In the genomic region with DNA sequence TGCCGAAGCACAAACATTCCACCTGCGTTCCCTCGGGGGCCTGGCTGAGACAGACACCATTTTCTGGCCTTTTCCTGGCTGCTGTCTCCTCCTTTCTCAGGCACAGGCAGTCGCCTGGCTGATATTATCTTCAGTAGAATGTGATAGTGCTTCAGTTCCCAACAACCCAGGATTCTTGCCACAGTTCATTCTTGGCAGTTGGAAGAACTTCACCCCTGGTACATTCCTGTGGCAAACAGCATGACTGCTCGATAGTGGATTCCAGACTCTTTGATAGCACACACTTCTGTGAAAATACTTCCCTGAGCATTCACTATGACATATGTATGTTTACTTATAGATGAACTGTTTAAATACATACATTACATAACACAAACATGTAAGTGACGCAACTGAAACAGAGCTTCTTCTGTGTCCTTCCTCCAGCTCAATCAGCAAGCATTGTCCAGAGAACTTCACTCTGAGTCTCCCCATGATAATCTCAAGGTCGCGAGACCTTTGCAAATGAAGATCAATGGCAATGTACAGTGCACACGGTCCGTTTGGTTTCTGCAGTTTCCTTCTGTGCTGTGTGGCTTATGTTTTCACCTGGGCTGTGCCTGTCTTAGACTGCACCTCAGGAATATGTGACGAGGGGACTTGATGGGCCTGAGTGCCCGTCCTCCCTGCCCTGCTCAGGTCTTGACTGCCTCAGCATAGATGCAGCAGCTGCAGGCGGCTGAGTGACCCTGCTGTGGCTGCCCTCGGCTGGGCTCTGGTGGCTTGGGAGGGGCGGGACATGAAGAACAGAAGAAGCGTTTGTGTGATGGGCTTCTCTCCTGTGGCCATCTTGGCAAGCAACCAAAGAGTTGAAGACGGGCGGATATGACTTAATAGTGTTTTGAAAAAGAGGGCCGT, we compare ENCODE assay signal across 1 cellular context.
TF ChIP-seq lines count a peak whose summit lies in the region.

No MANE protein-coding gene starts in this region.

TF ChIP-seq in HepG2, 621 proteins besides CTCF, POLR2A, EP300 and RAD21 (continued from another document and continues in another):
- TF ChIP-seq BCL3 (CRISPR knock-in tag; IDR thresholded peaks at IDR 0.05) (0 out of 2 replicates have a peak, but pooled peaks have one; percentile 30), MLLT10 (CRISPR knock-in tag; IDR thresholded peaks at IDR 0.05) (no peak), MED1 (CRISPR knock-in tag; IDR thresholded peaks at IDR 0.05) (peak; percentile 89), PHF21A (CRISPR knock-in tag; IDR thresholded peaks at IDR 0.05) (peak; percentile 78; the same call in 1 of the 2 replicates), TARDBP (CRISPR knock-in tag; IDR thresholded peaks at IDR 0.05) (0 out of 2 replicates have a peak, but pooled peaks have one; percentile 4), HOXA3 (CRISPR knock-in tag; IDR thresholded peaks at IDR 0.05) (peak; percentile 65), GABPB1 (CRISPR knock-in tag; IDR thresholded peaks at IDR 0.05) (peak; percentile 50; the same call in 1 of the 2 replicates), RELA (CRISPR knock-in tag; IDR thresholded peaks at IDR 0.05) (no peak), ZNF781 (CRISPR knock-in tag; IDR thresholded peaks at IDR 0.05; ENCODE audit: borderline replicate concordance, not compliant biosample characterization) (peak; percentile 67), KDM4B (CRISPR knock-in tag; IDR thresholded peaks at IDR 0.05) (peak; percentile 20; the same call in 1 of the 2 replicates), ZNF550 (CRISPR knock-in tag; IDR thresholded peaks at IDR 0.05; ENCODE audit: borderline replicate concordance) (no peak), ISX (CRISPR knock-in tag; conservative IDR thresholded peaks at IDR 0.05) (no peak), TCF12 (IDR thresholded peaks at IDR 0.05) (no peak), TCF12 (CRISPR knock-in tag; IDR thresholded peaks at IDR 0.05) (no peak), KLF15 (CRISPR knock-in tag; IDR thresholded peaks at IDR 0.05; ENCODE audit: borderline replicate concordance) (no peak; the same call in 1 of the 2 replicates), PHF5A (CRISPR knock-in tag; IDR thresholded peaks at IDR 0.05; ENCODE audit: low read depth, unreplicated experiment) (peak; percentile 74), ZSCAN9 (CRISPR knock-in tag; IDR thresholded peaks at IDR 0.05; ENCODE audit: borderline replicate concordance) (no peak), SKIL (CRISPR knock-in tag; IDR thresholded peaks at IDR 0.05; ENCODE audit: borderline replicate concordance) (peak; percentile 88; the same call in 1 of the 2 replicates), IKZF1 (IDR thresholded peaks at IDR 0.05) (no peak), GMEB2 (CRISPR knock-in tag; IDR thresholded peaks at IDR 0.05; ENCODE audit: low read depth) (no peak)
- TF ChIP-seq, protein P1, sequence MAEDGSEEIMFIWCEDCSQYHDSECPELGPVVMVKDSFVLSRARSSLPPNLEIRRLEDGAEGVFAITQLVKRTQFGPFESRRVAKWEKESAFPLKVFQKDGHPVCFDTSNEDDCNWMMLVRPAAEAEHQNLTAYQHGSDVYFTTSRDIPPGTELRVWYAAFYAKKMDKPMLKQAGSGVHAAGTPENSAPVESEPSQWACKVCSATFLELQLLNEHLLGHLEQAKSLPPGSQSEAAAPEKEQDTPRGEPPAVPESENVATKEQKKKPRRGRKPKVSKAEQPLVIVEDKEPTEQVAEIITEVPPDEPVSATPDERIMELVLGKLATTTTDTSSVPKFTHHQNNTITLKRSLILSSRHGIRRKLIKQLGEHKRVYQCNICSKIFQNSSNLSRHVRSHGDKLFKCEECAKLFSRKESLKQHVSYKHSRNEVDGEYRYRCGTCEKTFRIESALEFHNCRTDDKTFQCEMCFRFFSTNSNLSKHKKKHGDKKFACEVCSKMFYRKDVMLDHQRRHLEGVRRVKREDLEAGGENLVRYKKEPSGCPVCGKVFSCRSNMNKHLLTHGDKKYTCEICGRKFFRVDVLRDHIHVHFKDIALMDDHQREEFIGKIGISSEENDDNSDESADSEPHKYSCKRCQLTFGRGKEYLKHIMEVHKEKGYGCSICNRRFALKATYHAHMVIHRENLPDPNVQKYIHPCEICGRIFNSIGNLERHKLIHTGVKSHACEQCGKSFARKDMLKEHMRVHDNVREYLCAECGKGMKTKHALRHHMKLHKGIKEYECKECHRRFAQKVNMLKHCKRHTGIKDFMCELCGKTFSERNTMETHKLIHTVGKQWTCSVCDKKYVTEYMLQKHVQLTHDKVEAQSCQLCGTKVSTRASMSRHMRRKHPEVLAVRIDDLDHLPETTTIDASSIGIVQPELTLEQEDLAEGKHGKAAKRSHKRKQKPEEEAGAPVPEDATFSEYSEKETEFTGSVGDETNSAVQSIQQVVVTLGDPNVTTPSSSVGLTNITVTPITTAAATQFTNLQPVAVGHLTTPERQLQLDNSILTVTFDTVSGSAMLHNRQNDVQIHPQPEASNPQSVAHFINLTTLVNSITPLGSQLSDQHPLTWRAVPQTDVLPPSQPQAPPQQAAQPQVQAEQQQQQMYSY (CRISPR knock-in tag; IDR thresholded peaks at IDR 0.05) = no peak
- TF ChIP-seq, protein P2, sequence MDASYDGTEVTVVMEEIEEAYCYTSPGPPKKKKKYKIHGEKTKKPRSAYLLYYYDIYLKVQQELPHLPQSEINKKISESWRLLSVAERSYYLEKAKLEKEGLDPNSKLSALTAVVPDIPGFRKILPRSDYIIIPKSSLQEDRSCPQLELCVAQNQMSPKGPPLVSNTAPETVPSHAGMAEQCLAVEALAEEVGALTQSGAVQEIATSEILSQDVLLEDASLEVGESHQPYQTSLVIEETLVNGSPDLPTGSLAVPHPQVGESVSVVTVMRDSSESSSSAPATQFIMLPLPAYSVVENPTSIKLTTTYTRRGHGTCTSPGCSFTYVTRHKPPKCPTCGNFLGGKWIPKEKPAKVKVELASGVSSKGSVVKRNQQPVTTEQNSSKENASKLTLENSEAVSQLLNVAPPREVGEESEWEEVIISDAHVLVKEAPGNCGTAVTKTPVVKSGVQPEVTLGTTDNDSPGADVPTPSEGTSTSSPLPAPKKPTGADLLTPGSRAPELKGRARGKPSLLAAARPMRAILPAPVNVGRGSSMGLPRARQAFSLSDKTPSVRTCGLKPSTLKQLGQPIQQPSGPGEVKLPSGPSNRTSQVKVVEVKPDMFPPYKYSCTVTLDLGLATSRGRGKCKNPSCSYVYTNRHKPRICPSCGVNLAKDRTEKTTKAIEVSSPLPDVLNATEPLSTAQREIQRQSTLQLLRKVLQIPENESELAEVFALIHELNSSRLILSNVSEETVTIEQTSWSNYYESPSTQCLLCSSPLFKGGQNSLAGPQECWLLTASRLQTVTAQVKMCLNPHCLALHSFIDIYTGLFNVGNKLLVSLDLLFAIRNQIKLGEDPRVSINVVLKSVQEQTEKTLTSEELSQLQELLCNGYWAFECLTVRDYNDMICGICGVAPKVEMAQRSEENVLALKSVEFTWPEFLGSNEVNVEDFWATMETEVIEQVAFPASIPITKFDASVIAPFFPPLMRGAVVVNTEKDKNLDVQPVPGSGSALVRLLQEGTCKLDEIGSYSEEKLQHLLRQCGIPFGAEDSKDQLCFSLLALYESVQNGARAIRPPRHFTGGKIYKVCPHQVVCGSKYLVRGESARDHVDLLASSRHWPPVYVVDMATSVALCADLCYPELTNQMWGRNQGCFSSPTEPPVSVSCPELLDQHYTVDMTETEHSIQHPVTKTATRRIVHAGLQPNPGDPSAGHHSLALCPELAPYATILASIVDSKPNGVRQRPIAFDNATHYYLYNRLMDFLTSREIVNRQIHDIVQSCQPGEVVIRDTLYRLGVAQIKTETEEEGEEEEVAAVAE (CRISPR knock-in tag; IDR thresholded peaks at IDR 0.05; ENCODE audit: borderline replicate concordance) = 0 out of 2 replicates have a peak, but pooled peaks have one; percentile 18
- TF ChIP-seq, protein P3, sequence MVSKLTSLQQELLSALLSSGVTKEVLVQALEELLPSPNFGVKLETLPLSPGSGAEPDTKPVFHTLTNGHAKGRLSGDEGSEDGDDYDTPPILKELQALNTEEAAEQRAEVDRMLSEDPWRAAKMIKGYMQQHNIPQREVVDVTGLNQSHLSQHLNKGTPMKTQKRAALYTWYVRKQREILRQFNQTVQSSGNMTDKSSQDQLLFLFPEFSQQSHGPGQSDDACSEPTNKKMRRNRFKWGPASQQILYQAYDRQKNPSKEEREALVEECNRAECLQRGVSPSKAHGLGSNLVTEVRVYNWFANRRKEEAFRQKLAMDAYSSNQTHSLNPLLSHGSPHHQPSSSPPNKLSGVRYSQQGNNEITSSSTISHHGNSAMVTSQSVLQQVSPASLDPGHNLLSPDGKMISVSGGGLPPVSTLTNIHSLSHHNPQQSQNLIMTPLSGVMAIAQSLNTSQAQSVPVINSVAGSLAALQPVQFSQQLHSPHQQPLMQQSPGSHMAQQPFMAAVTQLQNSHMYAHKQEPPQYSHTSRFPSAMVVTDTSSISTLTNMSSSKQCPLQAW (CRISPR knock-in tag; IDR thresholded peaks at IDR 0.05) = no peak
- TF ChIP-seq, protein P4, sequence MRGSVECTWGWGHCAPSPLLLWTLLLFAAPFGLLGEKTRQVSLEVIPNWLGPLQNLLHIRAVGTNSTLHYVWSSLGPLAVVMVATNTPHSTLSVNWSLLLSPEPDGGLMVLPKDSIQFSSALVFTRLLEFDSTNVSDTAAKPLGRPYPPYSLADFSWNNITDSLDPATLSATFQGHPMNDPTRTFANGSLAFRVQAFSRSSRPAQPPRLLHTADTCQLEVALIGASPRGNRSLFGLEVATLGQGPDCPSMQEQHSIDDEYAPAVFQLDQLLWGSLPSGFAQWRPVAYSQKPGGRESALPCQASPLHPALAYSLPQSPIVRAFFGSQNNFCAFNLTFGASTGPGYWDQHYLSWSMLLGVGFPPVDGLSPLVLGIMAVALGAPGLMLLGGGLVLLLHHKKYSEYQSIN (CRISPR knock-in tag; IDR thresholded peaks at IDR 0.05; ENCODE audit: borderline replicate concordance) = no peak
- TF ChIP-seq, protein P5, sequence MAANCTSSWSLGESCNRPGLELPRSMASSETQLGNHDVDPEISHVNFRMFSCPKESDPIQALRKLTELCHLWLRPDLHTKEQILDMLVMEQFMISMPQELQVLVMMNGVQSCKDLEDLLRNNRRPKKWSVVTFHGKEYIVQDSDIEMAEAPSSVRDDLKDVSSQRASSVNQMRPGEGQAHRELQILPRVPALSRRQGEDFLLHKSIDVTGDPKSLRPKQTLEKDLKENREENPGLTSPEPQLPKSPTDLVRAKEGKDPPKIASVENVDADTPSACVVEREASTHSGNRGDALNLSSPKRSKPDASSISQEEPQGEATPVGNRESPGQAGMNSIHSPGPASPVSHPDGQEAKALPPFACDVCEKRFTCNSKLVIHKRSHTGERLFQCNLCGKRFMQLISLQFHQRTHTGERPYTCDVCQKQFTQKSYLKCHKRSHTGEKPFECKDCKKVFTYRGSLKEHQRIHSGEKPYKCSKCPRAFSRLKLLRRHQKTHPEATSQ (CRISPR knock-in tag; IDR thresholded peaks at IDR 0.05; ENCODE audit: borderline replicate concordance) = no peak
- TF ChIP-seq, protein P6, sequence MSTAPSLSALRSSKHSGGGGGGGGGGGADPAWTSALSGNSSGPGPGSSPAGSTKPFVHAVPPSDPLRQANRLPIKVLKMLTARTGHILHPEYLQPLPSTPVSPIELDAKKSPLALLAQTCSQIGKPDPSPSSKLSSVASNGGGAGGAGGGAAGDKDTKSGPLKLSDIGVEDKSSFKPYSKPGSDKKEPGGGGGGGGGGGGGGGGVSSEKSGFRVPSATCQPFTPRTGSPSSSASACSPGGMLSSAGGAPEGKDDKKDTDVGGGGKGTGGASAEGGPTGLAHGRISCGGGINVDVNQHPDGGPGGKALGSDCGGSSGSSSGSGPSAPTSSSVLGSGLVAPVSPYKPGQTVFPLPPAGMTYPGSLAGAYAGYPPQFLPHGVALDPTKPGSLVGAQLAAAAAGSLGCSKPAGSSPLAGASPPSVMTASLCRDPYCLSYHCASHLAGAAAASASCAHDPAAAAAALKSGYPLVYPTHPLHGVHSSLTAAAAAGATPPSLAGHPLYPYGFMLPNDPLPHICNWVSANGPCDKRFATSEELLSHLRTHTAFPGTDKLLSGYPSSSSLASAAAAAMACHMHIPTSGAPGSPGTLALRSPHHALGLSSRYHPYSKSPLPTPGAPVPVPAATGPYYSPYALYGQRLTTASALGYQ (CRISPR knock-in tag; IDR thresholded peaks at IDR 0.05) = peak; percentile 7; the same call in 1 of the 2 replicates
